Comparison of ENCODE assay signal across 1 cellular context in the genomic region with DNA sequence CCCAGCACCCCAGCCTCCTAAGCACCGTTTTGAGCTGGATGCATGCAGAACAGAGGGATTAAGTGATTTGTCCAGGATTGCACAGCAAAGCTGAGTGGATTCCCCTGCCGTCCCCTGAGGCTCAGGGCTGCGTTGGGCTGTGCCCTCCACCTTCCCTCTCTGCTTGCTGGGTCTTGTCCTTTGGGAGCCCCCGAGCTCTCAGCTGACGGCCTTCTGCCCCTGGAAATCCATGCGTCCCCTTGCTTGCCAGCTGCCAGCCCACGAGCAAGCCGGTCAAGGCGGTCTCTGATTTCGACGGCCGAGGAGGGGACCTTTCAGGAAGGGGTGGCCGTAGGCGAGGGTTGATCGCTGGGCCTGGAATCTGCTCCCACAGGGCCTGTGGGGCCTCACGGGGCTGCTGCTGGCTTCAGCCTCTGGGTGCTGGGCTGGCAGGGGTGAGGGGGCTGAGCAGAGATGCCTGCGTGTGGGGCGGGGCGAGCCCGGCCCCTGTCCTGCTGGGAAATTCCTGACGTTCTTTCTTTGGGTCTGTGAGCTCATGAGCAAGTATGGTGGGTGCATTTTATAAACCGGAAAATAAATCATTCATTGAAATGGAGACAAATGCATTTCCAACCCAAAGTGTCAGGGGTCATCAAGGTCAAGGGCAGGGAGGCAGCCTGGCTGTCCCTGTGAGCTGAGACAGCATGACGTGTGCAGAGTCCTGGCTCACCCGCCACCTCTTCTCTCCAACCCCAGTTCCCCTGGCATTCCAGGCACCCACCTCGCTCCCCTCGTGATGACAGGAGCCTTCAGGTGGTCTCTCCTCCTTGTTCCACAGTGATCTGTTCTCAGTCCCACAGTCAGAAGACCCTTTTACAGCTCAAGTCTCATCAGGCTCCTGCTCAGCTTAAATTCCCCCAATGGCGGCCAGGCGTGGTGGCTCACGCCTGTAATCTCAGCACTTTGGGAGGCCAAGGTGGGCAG.
TF ChIP-seq lines count a peak whose summit lies in the region.

No MANE protein-coding gene starts in this region.

TF ChIP-seq in IMR-90, 13 proteins besides CTCF, POLR2A, EP300 and RAD21:
- TF ChIP-seq SMC3 (IDR thresholded peaks at IDR 0.05; ENCODE audit: low read depth, low read length) (no peak), CEBPB (IDR thresholded peaks at IDR 0.05; ENCODE audit: low read depth, low read length) (no peak), MXI1 (IDR thresholded peaks at IDR 0.05; ENCODE audit: borderline replicate concordance, low read depth, low read length) (no peak), CHD1 (IDR thresholded peaks at IDR 0.05; ENCODE audit: low read depth, low read length) (no peak), MAZ (IDR thresholded peaks at IDR 0.05; ENCODE audit: borderline replicate concordance, low read depth, low read length) (no peak), MAFK (IDR thresholded peaks at IDR 0.05; ENCODE audit: low read depth, low read length) (no peak), RCOR1 (IDR thresholded peaks at IDR 0.05; ENCODE audit: insufficient replicate concordance, low read length) (no peak), BHLHE40 (IDR thresholded peaks at IDR 0.05; ENCODE audit: low read depth, low read length) (no peak), RFX5 (IDR thresholded peaks at IDR 0.05; ENCODE audit: low read depth, low read length) (no peak), FOS (IDR thresholded peaks at IDR 0.05; ENCODE audit: low read depth, low read length) (no peak), NFE2L2 (IDR thresholded peaks at IDR 0.05; ENCODE audit: low read depth, low read length) (no peak)
- TF ChIP-seq, protein P1, sequence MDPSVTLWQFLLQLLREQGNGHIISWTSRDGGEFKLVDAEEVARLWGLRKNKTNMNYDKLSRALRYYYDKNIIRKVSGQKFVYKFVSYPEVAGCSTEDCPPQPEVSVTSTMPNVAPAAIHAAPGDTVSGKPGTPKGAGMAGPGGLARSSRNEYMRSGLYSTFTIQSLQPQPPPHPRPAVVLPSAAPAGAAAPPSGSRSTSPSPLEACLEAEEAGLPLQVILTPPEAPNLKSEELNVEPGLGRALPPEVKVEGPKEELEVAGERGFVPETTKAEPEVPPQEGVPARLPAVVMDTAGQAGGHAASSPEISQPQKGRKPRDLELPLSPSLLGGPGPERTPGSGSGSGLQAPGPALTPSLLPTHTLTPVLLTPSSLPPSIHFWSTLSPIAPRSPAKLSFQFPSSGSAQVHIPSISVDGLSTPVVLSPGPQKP (IDR thresholded peaks at IDR 0.05; ENCODE audit: borderline replicate concordance, low read depth, low read length): no peak
- TF ChIP-seq, protein P2, sequence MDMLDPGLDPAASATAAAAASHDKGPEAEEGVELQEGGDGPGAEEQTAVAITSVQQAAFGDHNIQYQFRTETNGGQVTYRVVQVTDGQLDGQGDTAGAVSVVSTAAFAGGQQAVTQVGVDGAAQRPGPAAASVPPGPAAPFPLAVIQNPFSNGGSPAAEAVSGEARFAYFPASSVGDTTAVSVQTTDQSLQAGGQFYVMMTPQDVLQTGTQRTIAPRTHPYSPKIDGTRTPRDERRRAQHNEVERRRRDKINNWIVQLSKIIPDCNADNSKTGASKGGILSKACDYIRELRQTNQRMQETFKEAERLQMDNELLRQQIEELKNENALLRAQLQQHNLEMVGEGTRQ (IDR thresholded peaks at IDR 0.05; ENCODE audit: low read depth, low read length): no peak
